8 cellular contexts compared by ENCODE assay signal in genomic region chr1:216531308-216532239, GRCh38.
DNase-seq lines count a peak whose midpoint lies in the region; ATAC-seq and TF ChIP-seq lines count a peak whose summit lies in the region.

No MANE protein-coding gene starts in this region.

- no peaks in the 10 kb centered on the region for H3K9me3 ChIP-seq in mesenchymal stem cell (ENCODE audit: control insufficient read depth, low read length)

- peaks cover 5% of the 10 kb centered on the region for H3K36me3 Mint-ChIP-seq in brain

- no peaks in the 10 kb centered on the region for H3K27me3 ChIP-seq in mesenchymal stem cell (ENCODE audit: control insufficient read depth in 1 of 2, insufficient read depth in 1 of 2, low read length in 2 of 2)

- H3K4me3 Mint-ChIP-seq in brain = peak overlapping the region in 4 of 5 experiments; percentile 62 to 83 (median 72)

- H3K79me1 ChIP-seq in mesenchymal stem cell (replicated peaks; ENCODE audit: low read length, poor library complexity, severe bottlenecking) = no peaks in the 10 kb centered on the region

- DNase-seq in Daoy (ENCODE audit: low read depth) = peak; percentile 16
- DNase-seq in NCI-H1105 (lab: John Stamatoyannopoulos, UW) = peak; percentile 43
- DNase-seq in mesenchymal stem cell = peak; percentile 45
- no peak for DNase-seq in COLO668 (lab: John Stamatoyannopoulos, UW; ENCODE audit: unreplicated experiment)
- no peak for DNase-seq in GM13976 (ENCODE audit: low spot score)
- no peak for DNase-seq in SHP77 (lab: John Stamatoyannopoulos, UW)

- peaks cover 3% of the 10 kb centered on the region for H3K27me3 Mint-ChIP-seq in brain

- TF ChIP-seq CTCF in brain (conservative IDR thresholded peaks at IDR 0.05) = no peak
- no peak for TF ChIP-seq CTCF in GM13976 (IDR thresholded peaks at IDR 0.05; ENCODE audit: borderline replicate concordance, control extremely low read depth, extremely low read depth, insufficient read depth, missing control alignments)

- no peak overlapping the region for H4K8ac ChIP-seq in mesenchymal stem cell (ENCODE audit: low read length)

- peaks cover 30% of the 10 kb centered on the region for H3K4me1 Mint-ChIP-seq in brain

- H3K27ac ChIP-seq in mesenchymal stem cell (ENCODE audit: low read length, poor library complexity, severe bottlenecking) = no peak overlapping the region

- no peaks in the 10 kb centered on the region for H3K4me1 ChIP-seq in mesenchymal stem cell (ENCODE audit: control insufficient read depth, insufficient read depth, low read depth, low read length)

- H2BK5ac ChIP-seq in mesenchymal stem cell (ENCODE audit: low read depth, low read length, poor library complexity, severe bottlenecking) = no peak overlapping the region

- H2AFZ ChIP-seq in mesenchymal stem cell (ENCODE audit: low read depth, low read length) = peak overlapping the region; percentile 3

- no peak overlapping the region for H3K18ac ChIP-seq in mesenchymal stem cell (ENCODE audit: low read depth in 1 of 2, low read length in 2 of 2)

- peak overlapping the region; percentile 61 for H3K4me2 ChIP-seq in mesenchymal stem cell (ENCODE audit: low read length, poor library complexity, severe bottlenecking)

- H3K4me3 ChIP-seq in mesenchymal stem cell (ENCODE audit: insufficient read depth in 1 of 2, low read depth in 1 of 2, low read length in 2 of 2) = peak overlapping the region in 1 of 2 experiments; percentile 81

- no peak overlapping the region for H3K14ac ChIP-seq in mesenchymal stem cell (ENCODE audit: low read length in 2 of 2)

- no peak overlapping the region for H2BK15ac ChIP-seq in mesenchymal stem cell (ENCODE audit: low read depth, poor library complexity, severe bottlenecking)

- H3K9ac ChIP-seq in mesenchymal stem cell (ENCODE audit: low read length) = peak overlapping the region; percentile 84

- H3K27ac Mint-ChIP-seq in brain = peak overlapping the region in 3 of 5 experiments; percentile 17 to 43 (median 25)

- no peaks in the 10 kb centered on the region for H3K36me3 ChIP-seq in mesenchymal stem cell (ENCODE audit: control insufficient read depth in 1 of 2, insufficient read depth in 2 of 2, low read depth in 1 of 2, low read length in 2 of 2)

- H4K91ac ChIP-seq in mesenchymal stem cell (ENCODE audit: low read length) = no peak overlapping the region

- in situ Hi-C loops in GM13976 (cut with MboI; ENCODE audit: low sequenced_read_pairs, unreplicated experiment) = no loop called here

- no peak overlapping the region for H3K23ac ChIP-seq in mesenchymal stem cell (ENCODE audit: low read length in 2 of 2)

- no peaks in the 10 kb centered on the region for H3K9me3 Mint-ChIP-seq in brain

- H2BK12ac ChIP-seq in mesenchymal stem cell (ENCODE audit: low read length in 2 of 2) = no peak overlapping the region

- peak; percentile 32 for ATAC-seq in GM21723 (IDR thresholded peaks at IDR 0.05; ENCODE audit: unreplicated experiment)

- WGBS in mesenchymal stem cell = 77% methylated on average over 9 of the region's 12 CpGs

- H2AK5ac ChIP-seq in mesenchymal stem cell (ENCODE audit: low read length, severe bottlenecking) = no peak overlapping the region

- no peak overlapping the region for H2BK120ac ChIP-seq in mesenchymal stem cell (ENCODE audit: low read depth, low read length)

- no peak overlapping the region for H3K4ac ChIP-seq in mesenchymal stem cell (ENCODE audit: low read depth in 1 of 2, low read length in 2 of 2)

Comparison
In these comparisons a context has a peak if more than half of its experiments do, and no peak if none do; other contexts are left out.
1. DNase-seq: peak in Daoy (single experiment), NCI-H1105 (single experiment) and mesenchymal stem cell (single experiment); none in COLO668 (single experiment), GM13976 (single experiment) and SHP77 (0 of 2).